27 cellular contexts compared by ENCODE assay signal in genomic region chr14:89757313-89757939, GRCh38.
"Had no signal": no experiment of that assay in that cellular context is flagged by ENCODE, and none has a peak within 500 bp of the region (broad histone marks: within the 10 kb centered on the region; RNA-seq: fewer than 3 reads in every experiment).

No MANE protein-coding gene starts in this region.

- ATAC-seq: activated T-cell treated with anti-CD3 and anti-CD28 coated beads, Interleukin-2, amount 50 U/mL, for 4 hours; WTC11 had no signal

- H3K27me3 Mint-ChIP-seq: activated naive CD8-positive, alpha-beta T cell had no signal

- H3K27ac ChIP-seq: breast epithelium, coronary artery, Peyer's patch, RWPE1, SJCRH30 had no signal

- H3K4me1 ChIP-seq: breast epithelium, Peyer's patch had no signal

- H3K27ac Mint-ChIP-seq: activated naive CD4-positive, alpha-beta T cell treated with anti-CD3 and anti-CD28 coated beads for 36 hours; activated naive CD8-positive, alpha-beta T cell; T-helper 1 cell treated with Interleukin-12 subunit alpha and Interleukin-12 subunit beta and Interleukin-4 antibody, amounts not matched to agents 30 μg/mL and 1 μg/mL, for 36 hours; WTC11 had no signal

- DNase-seq: activated CD4-positive, alpha-beta T cell treated with anti-CD3 and anti-CD28 coated beads for 48 hours; activated CD4-positive, alpha-beta T cell treated with anti-CD3 and anti-CD28 coated beads, Interleukin-2, amount 50 U/mL, for 4 hours; activated CD4-positive, CD25-positive, alpha-beta regulatory T cell treated with anti-CD3 and anti-CD28 coated beads, Interleukin-2, amount 50 U/mL, for 72 hours; activated CD8-positive, alpha-beta memory T cell treated with anti-CD3 and anti-CD28 coated beads for 24 hours; activated gamma-delta T cell; activated naive CD4-positive, alpha-beta T cell treated with anti-CD3 and anti-CD28 coated beads for 36 hours; activated T-cell treated with anti-CD3 and anti-CD28 coated beads, Interleukin-2, amount 50 U/mL, for 4 hours; amygdala; caudate nucleus; MM.1S; NCI-H1105; NCI-H1436; NCI-H1694 treated with DMSO at 0.1 percent for 48 hours; NCI-H2029 treated with DMSO at 0.1 percent for 48 hours; NCI-H345; NCI-H510A; NCI-H82; NK-92 treated with Interleukin-12 subunit alpha and Interleukin-12 subunit beta, amount 100 ng/mL, for 24 hours; Peyer's patch; Right ventricle myocardium superior; SJCRH30 had no signal

- H3K4me3 Mint-ChIP-seq: activated naive CD4-positive, alpha-beta T cell treated with anti-CD3 and anti-CD28 coated beads for 36 hours; activated naive CD8-positive, alpha-beta T cell; activated T-cell treated with anti-CD3 and anti-CD28 coated beads, Interleukin-2, amount 50 U/mL, for 4 hours; T-helper 1 cell treated with Interleukin-12 subunit alpha and Interleukin-12 subunit beta and Interleukin-4 antibody, amounts not matched to agents 30 μg/mL and 1 μg/mL, for 36 hours; WTC11 had no signal

- H3K9me3 ChIP-seq: Peyer's patch, SJCRH30 had no signal

- H3K4me3 ChIP-seq: breast epithelium, coronary artery, Peyer's patch, SJCRH30 had no signal
